Comparison of ENCODE assay signal across 30 cellular contexts in genomic region chr10:129390726-129391125, GRCh38.
"Had no signal": no experiment of that assay in that cellular context is flagged by ENCODE, and none has a peak within 500 bp of the region (broad histone marks: within the 10 kb centered on the region; RNA-seq: fewer than 3 reads in every experiment).

No MANE protein-coding gene starts in this region.

- FAIRE-seq: small intestine, urothelium cell line had no signal

- H3K79me2 ChIP-seq: parathyroid adenoma had no signal

- H2AFZ ChIP-seq: parathyroid adenoma had no signal

- H3K4me1 Mint-ChIP-seq: stimulated activated effector memory CD8-positive, alpha-beta T cell treated with anti-CD3 and anti-CD28 coated beads, Interleukin-12 subunit alpha, Interleukin-12 subunit beta, amount 100 ng/mL, for 72 hours; stimulated activated naive B cell treated with anti-CD40 and anti-IgM and Interleukin-4, amounts not matched to agents 10 μg/mL and 1 μg/mL and 100 μg/mL, for 72 hours had no signal

- H3K4me3 ChIP-seq: ovary, psoas muscle, right lobe of liver, sigmoid colon, stomach, thoracic aorta, thyroid gland, tibial nerve, upper lobe of left lung, vagina had no signal

- H3K36me3 Mint-ChIP-seq: natural killer cell treated with Interleukin-12 subunit alpha and Interleukin-12 subunit beta and Interleukin-15 and Interleukin-18, amount 100 ng/mL, for 72 hours; stimulated activated effector memory CD8-positive, alpha-beta T cell treated with anti-CD3 and anti-CD28 coated beads, Interleukin-12 subunit alpha, Interleukin-12 subunit beta, amount 100 ng/mL, for 72 hours; stimulated activated naive B cell treated with anti-CD40 and anti-IgM and Interleukin-4, amounts not matched to agents 10 μg/mL and 1 μg/mL and 100 μg/mL, for 72 hours had no signal

- H3K27me3 Mint-ChIP-seq: stimulated activated naive B cell treated with anti-CD40 and anti-IgM and Interleukin-4, amounts not matched to agents 10 μg/mL and 1 μg/mL and 100 μg/mL, for 72 hours; stimulated activated naive CD8-positive, alpha-beta T cell treated with anti-CD3 and anti-CD28 coated beads, Interleukin-15, Interleukin-2, amounts not matched to agents 100 ng/mL and 50 ng/mL, for 24 hours had no signal

- H3K4me1 ChIP-seq: parathyroid adenoma, psoas muscle, sigmoid colon, stomach, tibial nerve, upper lobe of left lung, vagina had no signal

- H3K27ac ChIP-seq: neutrophil, ovary, parathyroid adenoma, psoas muscle, right lobe of liver, sigmoid colon, stomach, thoracic aorta, thyroid gland, tibial nerve, upper lobe of left lung, vagina had no signal

- H3K9ac ChIP-seq: parathyroid adenoma had no signal

- H3K36me3 ChIP-seq: neutrophil, ovary, right lobe of liver, sigmoid colon, stomach, thoracic aorta, thyroid gland, tibial nerve, upper lobe of left lung, vagina had no signal

- ATAC-seq: psoas muscle; right cardiac atrium; right lobe of liver; stimulated activated effector memory CD8-positive, alpha-beta T cell treated with anti-CD3 and anti-CD28 coated beads, Interleukin-12 subunit alpha, Interleukin-12 subunit beta, amount 100 ng/mL, for 72 hours; stimulated activated naive B cell treated with anti-CD40 and anti-IgM and Interleukin-4, amounts not matched to agents 10 μg/mL and 1 μg/mL and 100 μg/mL, for 72 hours had no signal

- H3K27ac Mint-ChIP-seq: natural killer cell treated with Interleukin-12 subunit alpha and Interleukin-12 subunit beta and Interleukin-15 and Interleukin-18, amount 100 ng/mL, for 72 hours; nephron progenitor cell; progenitor cell of endocrine pancreas; stimulated activated effector memory CD8-positive, alpha-beta T cell treated with anti-CD3 and anti-CD28 coated beads, Interleukin-12 subunit alpha, Interleukin-12 subunit beta, amount 100 ng/mL, for 72 hours; stimulated activated naive B cell treated with anti-CD40 and anti-IgM and Interleukin-4, amounts not matched to agents 10 μg/mL and 1 μg/mL and 100 μg/mL, for 72 hours; stimulated activated naive CD8-positive, alpha-beta T cell treated with anti-CD3 and anti-CD28 coated beads, Interleukin-15, Interleukin-2, amounts not matched to agents 100 ng/mL and 50 ng/mL, for 24 hours had no signal

- H3K9me3 Mint-ChIP-seq: natural killer cell treated with Interleukin-12 subunit alpha and Interleukin-12 subunit beta and Interleukin-15 and Interleukin-18, amount 100 ng/mL, for 72 hours; nephron progenitor cell; neural crest cell; stimulated activated effector memory CD8-positive, alpha-beta T cell treated with anti-CD3 and anti-CD28 coated beads, Interleukin-12 subunit alpha, Interleukin-12 subunit beta, amount 100 ng/mL, for 72 hours; stimulated activated naive B cell treated with anti-CD40 and anti-IgM and Interleukin-4, amounts not matched to agents 10 μg/mL and 1 μg/mL and 100 μg/mL, for 72 hours; stimulated activated naive CD8-positive, alpha-beta T cell treated with anti-CD3 and anti-CD28 coated beads, Interleukin-15, Interleukin-2, amounts not matched to agents 100 ng/mL and 50 ng/mL, for 24 hours had no signal

- H3K27me3 ChIP-seq: ovary, right lobe of liver, thyroid gland, tibial nerve, upper lobe of left lung, vagina had no signal

- DNase-seq: nephron progenitor cell; nucleus accumbens; ovary; posterior cingulate gyrus; psoas muscle; right cardiac atrium; right lobe of liver; sigmoid colon; small intestine; stimulated activated CD4-positive, alpha-beta T cell treated with anti-CD3 and anti-CD28 coated beads, Interleukin-15, amount 100 ng/mL, for 24 hours; stimulated activated CD4-positive, alpha-beta T cell treated with anti-CD3 and anti-CD28 coated beads, Interleukin-2, amount 100 ng/mL, for 24 hours; stimulated activated CD4-positive, alpha-beta T cell treated with anti-CD3 and anti-CD28 coated beads, Interleukin-2, amount 100 ng/mL, for 48 hours; stimulated activated CD4-positive, alpha-beta T cell treated with anti-CD3 and anti-CD28 coated beads, Interleukin-4, amount 100 ng/mL, for 24 hours; stimulated activated naive B cell treated with anti-CD40 and anti-IgM and Interleukin-4, amounts not matched to agents 10 μg/mL and 1 μg/mL and 100 μg/mL, for 72 hours; stimulated activated naive CD4-positive, alpha-beta T cell treated with Interleukin-2 at 50 U/mL for 16 hours; stomach; thyroid gland; trophoblast cell; upper lobe of left lung had no signal

- H3K9me3 ChIP-seq: neutrophil, ovary, psoas muscle, right lobe of liver, sigmoid colon, stomach, thoracic aorta, thyroid gland, tibial nerve, upper lobe of left lung, vagina had no signal

- H3K4me3 Mint-ChIP-seq: natural killer cell treated with Interleukin-12 subunit alpha and Interleukin-12 subunit beta and Interleukin-15 and Interleukin-18, amount 100 ng/mL, for 72 hours; nephron progenitor cell; neural crest cell; stimulated activated effector memory CD8-positive, alpha-beta T cell treated with anti-CD3 and anti-CD28 coated beads, Interleukin-12 subunit alpha, Interleukin-12 subunit beta, amount 100 ng/mL, for 72 hours; stimulated activated naive B cell treated with anti-CD40 and anti-IgM and Interleukin-4, amounts not matched to agents 10 μg/mL and 1 μg/mL and 100 μg/mL, for 72 hours; stimulated activated naive CD8-positive, alpha-beta T cell treated with anti-CD3 and anti-CD28 coated beads, Interleukin-15, Interleukin-2, amounts not matched to agents 100 ng/mL and 50 ng/mL, for 24 hours had no signal
